ENCODE assay signal across 24 cellular contexts in the genomic region with DNA sequence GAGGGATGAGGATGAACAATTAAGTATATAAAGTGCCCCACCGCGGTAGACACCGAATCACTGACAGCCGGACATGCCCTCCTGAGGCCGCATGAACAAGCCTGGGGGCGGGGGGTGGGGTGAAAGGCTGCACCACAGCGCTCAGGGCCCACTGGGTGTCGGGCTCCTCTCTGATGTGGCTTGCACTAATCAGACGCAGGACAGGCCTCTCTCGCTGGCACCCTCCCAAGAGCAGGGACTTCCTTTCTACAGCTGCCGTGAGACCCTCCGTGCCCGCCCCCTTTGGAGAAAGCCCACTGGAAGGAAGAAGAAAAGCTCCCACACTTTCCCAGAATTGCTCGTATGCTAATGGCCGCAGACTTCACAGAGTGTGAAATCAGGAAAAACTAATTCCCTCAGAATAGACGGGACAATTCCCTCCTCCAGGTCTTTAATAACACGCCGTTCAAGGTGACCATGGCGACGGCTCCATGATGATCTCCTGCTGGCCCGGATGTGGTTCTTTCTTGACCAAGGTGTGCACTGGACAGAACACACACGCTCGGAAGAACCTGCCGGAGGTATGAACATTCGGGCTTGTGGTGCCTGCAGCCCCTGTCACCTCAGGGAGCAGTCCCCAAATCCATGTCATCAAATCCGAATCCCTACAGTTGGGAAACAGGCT. TPM values are rescaled to one million over a fixed set of nuclear protein-coding genes. Genes with fewer than 3 reads are reported as not detected.
DNase-seq lines count a peak whose midpoint lies in the region; FAIRE-seq and TF ChIP-seq lines count a peak whose summit lies in the region.
"Had no signal": no experiment of that assay in that cellular context is flagged by ENCODE, and none has a peak within 500 bp of the region (broad histone marks: within the 10 kb centered on the region; RNA-seq: fewer than 3 reads in every experiment).

No MANE protein-coding gene starts in this region.

- H3K79me2 ChIP-seq in neural progenitor cell (ENCODE audit: low read depth) = no peaks in the 10 kb centered on the region

- DNase-seq in CMK (ENCODE audit: low read depth) (peak; percentile 61), SK-N-DZ (ENCODE audit: low spot score) (peak; percentile 84), endodermal cell (no peak), neural progenitor cell (ENCODE audit: low spot score) (no peak), frontal cortex (ENCODE audit: low spot score in 2 of 2) (no peak), KBM-7 (no peak), NCI-H2107 (lab: John Stamatoyannopoulos, UW) (no peak)
- DNase-seq: activated CD4-positive, alpha-beta T cell treated with anti-CD3 and anti-CD28 coated beads, Interleukin-2, amount 10 ng/mL, durations not matched to agents 7 days and 5 days; activated naive CD8-positive, alpha-beta T cell treated with anti-CD3 and anti-CD28 coated beads for 36 hours; DMS 273 treated with DMSO at 0.1 percent for 48 hours; effector CD8-positive, alpha-beta T cell; gastrocnemius medialis; H7; NCI-H1694 treated with DMSO at 0.1 percent for 48 hours; NCI-H82; PC-3; SHP77; stimulated activated CD4-positive, alpha-beta T cell treated with anti-CD3 and anti-CD28 coated beads, Interleukin-15, amount 100 ng/mL, for 24 hours; T-helper 17 cell; upper lobe of right lung had no signal

- peaks cover 27% of the 10 kb centered on the region for H3K4me1 Mint-ChIP-seq in endodermal cell
- peaks cover 79% of the 10 kb centered on the region for H3K4me1 Mint-ChIP-seq in neural progenitor cell

- no peaks in the 10 kb centered on the region for H3K9me3 Mint-ChIP-seq in endodermal cell
- no peaks in the 10 kb centered on the region for H3K9me3 Mint-ChIP-seq in neural progenitor cell
- H3K9me3 Mint-ChIP-seq: activated CD4-positive, alpha-beta T cell treated with anti-CD3 and anti-CD28 coated beads, Interleukin-2, amount 10 ng/mL, durations not matched to agents 7 days and 5 days; activated naive CD8-positive, alpha-beta T cell treated with anti-CD3 and anti-CD28 coated beads for 36 hours had no signal

- no peaks in the 10 kb centered on the region for H3K27me3 ChIP-seq in endodermal cell (ENCODE audit: control insufficient read depth, insufficient read depth, low read length, poor library complexity, severe bottlenecking)
- no peaks in the 10 kb centered on the region for H3K27me3 ChIP-seq in neural progenitor cell
- H3K27me3 ChIP-seq: esophagus muscularis mucosa, gastrocnemius medialis, pancreas, upper lobe of right lung had no signal

- TF ChIP-seq CTCF in endodermal cell (conservative IDR thresholded peaks at IDR 0.05) (no peak), neural progenitor cell (IDR thresholded peaks at IDR 0.05) (no peak)

- H3K4me3 ChIP-seq in endodermal cell (ENCODE audit: low read length) (no peak overlapping the region), neural progenitor cell (no peak overlapping the region)
- H3K4me3 ChIP-seq: esophagus muscularis mucosa, gastrocnemius medialis, pancreas, upper lobe of right lung had no signal

- no peak overlapping the region for H3K4me3 Mint-ChIP-seq in endodermal cell
- peak overlapping the region; percentile 60 for H3K4me3 Mint-ChIP-seq in neural progenitor cell
- H3K4me3 Mint-ChIP-seq: activated CD4-positive, alpha-beta T cell treated with anti-CD3 and anti-CD28 coated beads, Interleukin-2, amount 10 ng/mL, durations not matched to agents 7 days and 5 days; activated naive CD8-positive, alpha-beta T cell treated with anti-CD3 and anti-CD28 coated beads for 36 hours; T-helper 17 cell had no signal

- H3K27ac Mint-ChIP-seq in endodermal cell (no peak overlapping the region), neural progenitor cell (peak overlapping the region; percentile 98)
- H3K27ac Mint-ChIP-seq: activated CD4-positive, alpha-beta T cell treated with anti-CD3 and anti-CD28 coated beads, Interleukin-2, amount 10 ng/mL, durations not matched to agents 7 days and 5 days; activated naive CD8-positive, alpha-beta T cell treated with anti-CD3 and anti-CD28 coated beads for 36 hours; T-helper 17 cell had no signal

- H3K9ac ChIP-seq in endodermal cell (ENCODE audit: extremely low read depth, low read length, poor library complexity, severe bottlenecking) (no peak overlapping the region), neural progenitor cell (no peak overlapping the region)

- in situ Hi-C loops in KBM-7 (cut with MboI; ENCODE audit: low pct_unique_long_range_greater_than_20kb, low sequenced_read_pairs) = no loop called here

- no peaks in the 10 kb centered on the region for H3K27me3 Mint-ChIP-seq in endodermal cell (ENCODE audit: insufficient read depth)
- peaks cover 4% of the 10 kb centered on the region for H3K27me3 Mint-ChIP-seq in neural progenitor cell (ENCODE audit: insufficient read depth, low read depth)
- H3K27me3 Mint-ChIP-seq: activated naive CD8-positive, alpha-beta T cell treated with anti-CD3 and anti-CD28 coated beads for 36 hours; T-helper 17 cell had no signal

- peaks cover 15% of the 10 kb centered on the region for H4K20me1 ChIP-seq in neural progenitor cell (ENCODE audit: low read depth)

- peaks cover 50% of the 10 kb centered on the region for H3F3A ChIP-seq in neural progenitor cell (ENCODE audit: low read depth)

- H3K36me3 ChIP-seq in endodermal cell (ENCODE audit: control insufficient read depth, insufficient read depth, low read length) (no peaks in the 10 kb centered on the region), neural progenitor cell (no peaks in the 10 kb centered on the region)
- H3K36me3 ChIP-seq: esophagus muscularis mucosa, gastrocnemius medialis, pancreas, upper lobe of right lung had no signal

- H3K36me3 Mint-ChIP-seq in endodermal cell (ENCODE audit: low read depth) = no peaks in the 10 kb centered on the region
- no peaks in the 10 kb centered on the region for H3K36me3 Mint-ChIP-seq in neural progenitor cell
- H3K36me3 Mint-ChIP-seq: activated naive CD8-positive, alpha-beta T cell treated with anti-CD3 and anti-CD28 coated beads for 36 hours had no signal

- FAIRE-seq in frontal cortex (lab: Jason Lieb, UNC) = no peak
- FAIRE-seq: keratinocyte, pancreas had no signal

- peak overlapping the region; percentile 7 for H3K4me2 ChIP-seq in neural progenitor cell

- no peak overlapping the region for H2AFZ ChIP-seq in neural progenitor cell (replicated peaks)

- H3K4me1 ChIP-seq in endodermal cell (ENCODE audit: control insufficient read depth, insufficient read depth, low read length) (peaks cover 12% of the 10 kb centered on the region), neural progenitor cell (peaks cover 70% of the 10 kb centered on the region)
- H3K4me1 ChIP-seq: gastrocnemius medialis, pancreas, upper lobe of right lung had no signal

- H3K27ac ChIP-seq in endodermal cell (ENCODE audit: low read depth, low read length) (peak overlapping the region; percentile 99), neural progenitor cell (no peak overlapping the region)
- H3K27ac ChIP-seq: esophagus muscularis mucosa, gastrocnemius medialis, pancreas, upper lobe of right lung, VCaP had no signal

- 84 to 90% methylated on average over 19 to 26 of the region's 26 CpGs for WGBS in endodermal cell (ENCODE audit: insufficient coverage in 1 of 2, insufficient read length in 1 of 2), 2 experiments

- H3K9me3 ChIP-seq in endodermal cell (ENCODE audit: control insufficient read depth, low read length) = no peaks in the 10 kb centered on the region
- no peaks in the 10 kb centered on the region for H3K9me3 ChIP-seq in neural progenitor cell (ENCODE audit: low read depth)
- H3K9me3 ChIP-seq: esophagus muscularis mucosa, gastrocnemius medialis, pancreas, upper lobe of right lung had no signal

RNA-seq across cellular contexts. Expression of gene IQSEC1, which starts 32.0 kb away (rescaled TPM):
- 13.8 and 17.7 TPM in 2 replicates for polyA plus RNA-seq in SK-N-DZ (2014; cell fraction: cytosol; rRNA removed)
- 18.1 and 36.8 TPM in 2 replicates for polyA plus RNA-seq in SK-N-DZ (2014; cell fraction: nucleus; rRNA removed)
- total RNA-seq in endodermal cell = 10 to 100 TPM; 22.7 to 24.5 TPM
- 39.0 TPM for polyA plus RNA-seq in endodermal cell (2013, experiment 1 of 2)
- 38.9 TPM for polyA plus RNA-seq in endodermal cell (2013, experiment 2 of 2)
- 8.9 and 19.7 TPM in 2 replicates for total RNA-seq in neural progenitor cell (ENCODE audit: low replicate concordance)
- total RNA-seq in frontal cortex = 14.3 TPM

Comparison
In these comparisons a context has a peak if more than half of its experiments do, and no peak if none do; other contexts are left out.
1. DNase-seq: peak in CMK (single experiment) and SK-N-DZ (single experiment); none in endodermal cell (single experiment), neural progenitor cell (single experiment), frontal cortex (0 of 2), KBM-7 (single experiment) and NCI-H2107 (single experiment).